9 cellular contexts compared by ENCODE assay signal in genomic region chr10:119105155-119105554, GRCh38. TPM values are rescaled to one million over a fixed set of nuclear protein-coding genes. Genes with fewer than 3 reads are reported as not detected.
DNase-seq lines count a peak whose midpoint lies in the region; ATAC-seq, FAIRE-seq and TF ChIP-seq lines count a peak whose summit lies in the region.
"Had no signal": no experiment of that assay in that cellular context is flagged by ENCODE, and none has a peak within 500 bp of the region (broad histone marks: within the 10 kb centered on the region; RNA-seq: fewer than 3 reads in every experiment).

No MANE protein-coding gene starts in this region.

- 93% methylated on average over 12 of the region's 12 CpGs for WGBS in right cardiac atrium
- whole genome bisulfite sequencing in GM12878 (ENCODE audit: insufficient coverage, insufficient replicate concordance, low lambda C conversion rate, missing lambda C conversion rate) = 81% methylated on average over 9 of the region's 12 CpGs
- WGBS in mesendoderm (ENCODE audit: extremely low coverage, insufficient coverage, low lambda C conversion rate) = no CpG with 5 or more reads among the region's 12 CpGs

- no peak overlapping the region for H3K23ac ChIP-seq in mesendoderm (ENCODE audit: low read length)

- H3K4me1 ChIP-seq in right cardiac atrium (ENCODE audit: control insufficient read depth, insufficient read depth, low read length) (no peaks in the 10 kb centered on the region), GM12878 (ENCODE audit: control insufficient read depth, insufficient read depth, low read length) (peaks cover 5% of the 10 kb centered on the region), mesendoderm (ENCODE audit: control insufficient read depth, low read depth, low read length) (no peaks in the 10 kb centered on the region), vagina (peaks cover 23% of the 10 kb centered on the region)

- TF ChIP-seq EP300 in GM12878 (IDR thresholded peaks at IDR 0.05; ENCODE audit: borderline replicate concordance in 1 of 2, control insufficient read depth in 1 of 2, low read depth in 2 of 2, low read length in 2 of 2) = no peak

- intact Hi-C loops in right cardiac atrium (cut with DNase I) = no loop called here
- intact Hi-C loops in left ventricle myocardium superior (cut with micrococcal nuclease) = no loop called here
- intact Hi-C loops in GM12878 (cut with micrococcal nuclease; ENCODE audit: unreplicated experiment) = no loop called here
- intact Hi-C loops in vagina (cut with DNase I) = no loop called here

- H2BK120ac ChIP-seq in mesendoderm (ENCODE audit: low read depth, low read length) = no peak overlapping the region

- no peak overlapping the region for H3K18ac ChIP-seq in mesendoderm (ENCODE audit: low read length)

- H3K27ac ChIP-seq in right cardiac atrium (ENCODE audit: low read length) (no peak overlapping the region), GM12878 (ENCODE audit: control insufficient read depth, insufficient read depth) (no peak overlapping the region), mesendoderm (ENCODE audit: low read depth, low read length) (no peak overlapping the region), vagina (no peak overlapping the region)

- no peak overlapping the region for H4K5ac ChIP-seq in mesendoderm (ENCODE audit: low read length)

- H3K27me3 ChIP-seq in right cardiac atrium (ENCODE audit: control insufficient read depth, insufficient read depth) (no peaks in the 10 kb centered on the region), GM12878 (replicated peaks in 1 of 2; ENCODE audit: control insufficient read depth in 2 of 2, insufficient read depth in 2 of 2, low read length in 1 of 2) (no peaks in the 10 kb centered on the region), mesendoderm (ENCODE audit: insufficient read depth, low read length, poor library complexity) (no peaks in the 10 kb centered on the region), vagina (no peaks in the 10 kb centered on the region)

- no peak for FAIRE-seq in GM12878 (lab: Jason Lieb, UNC)
- no peak for FAIRE-seq in HTR-8/SVneo (lab: Jason Lieb, UNC)
- FAIRE-seq: G401.6 had no signal

- H3K79me2 ChIP-seq in GM12878 (ENCODE audit: control insufficient read depth, insufficient read depth, low read length) (peaks cover 6% of the 10 kb centered on the region), mesendoderm (ENCODE audit: control insufficient read depth, insufficient read depth, low read length) (peaks cover 9% of the 10 kb centered on the region)

- TF ChIP-seq POLR2A in GM12878 (IDR thresholded peaks at IDR 0.05; ENCODE audit: low read depth, low read length) = no peak
- no peak for TF ChIP-seq POLR2A in vagina (IDR thresholded peaks at IDR 0.05)

- peak overlapping the region; percentile 89 for H3K4me3 ChIP-seq in right cardiac atrium (ENCODE audit: low read length)
- H3K4me3 ChIP-seq in GM12878 = peak overlapping the region; percentile 76
- H3K4me3 ChIP-seq in mesendoderm (ENCODE audit: low read length) = no peak overlapping the region
- H3K4me3 ChIP-seq in vagina = peak overlapping the region; percentile 81 to 87

- no peak overlapping the region for H3K56ac ChIP-seq in mesendoderm (ENCODE audit: low read length)

- in situ Hi-C loops in GM12878 (cut with MboI) = no loop called here

- H2BK5ac ChIP-seq in mesendoderm (ENCODE audit: low read length) = no peak overlapping the region

- H3K36me3 ChIP-seq in GM12878 (ENCODE audit: control insufficient read depth in 2 of 2, insufficient read depth in 2 of 2, low read length in 1 of 2) (no peaks in the 10 kb centered on the region), mesendoderm (ENCODE audit: control insufficient read depth, insufficient read depth, low read length) (no peaks in the 10 kb centered on the region), vagina (peaks cover 0 to 7% of the 10 kb centered on the region in 2 donors)

- RAD21 ChIA-PET in GM12878 (lab: Charles Lee; ENCODE audit: unreplicated experiment) = interaction anchor here (0.7 to 1.9 kb wide), 6 partner anchors 15 to 94 kb away, joined by 3 to 8 read pairs (median 3); no protein-coding TSS in a partner anchor

- H4K8ac ChIP-seq in mesendoderm (ENCODE audit: low read depth, low read length) = no peak overlapping the region

- CTCF ChIA-PET in GM12878 (lab: Yijun Ruan, JAX) = interaction anchor here (1.2 to 1.7 kb wide), 3 partner anchors 10 to 93 kb away, joined by 3 to 7 read pairs (median 6); no protein-coding TSS in a partner anchor

- POLR2A ChIA-PET in GM12878 (lab: Charles Lee) = interaction anchor here (0.6 to 1.2 kb wide), 5 partner anchors 10 to 197 kb away, joined by 3 to 6 read pairs (median 4); no protein-coding TSS in a partner anchor

- TF ChIP-seq RAD21 in GM12878 (IDR thresholded peaks at IDR 0.05; ENCODE audit: insufficient read depth, low read depth, low read length) = no peak

- H2AK5ac ChIP-seq in mesendoderm (ENCODE audit: low read length) = no peak overlapping the region

- H3K9ac ChIP-seq in GM12878 (ENCODE audit: control insufficient read depth, insufficient read depth, low read length) (peak overlapping the region; percentile 78), mesendoderm (ENCODE audit: low read length) (peak overlapping the region; percentile 76)

- H2AFZ ChIP-seq in GM12878 (ENCODE audit: control insufficient read depth, low read depth, low read length) = no peak overlapping the region

- no peak overlapping the region for H3K4ac ChIP-seq in mesendoderm (ENCODE audit: low read depth, low read length)

- no peak overlapping the region for H2BK15ac ChIP-seq in mesendoderm (replicated peaks; ENCODE audit: low read depth)

- no peaks in the 10 kb centered on the region for H4K20me1 ChIP-seq in GM12878 (ENCODE audit: control insufficient read depth, insufficient read depth)

- SMC1A ChIA-PET in GM12878 (lab: Charles Lee; ENCODE audit: uncharacterized antibody, unreplicated experiment) = interaction anchor here (0.7 to 2.5 kb wide), 4 partner anchors 13 to 28 kb away, joined by 3 to 9 read pairs (median 6); no protein-coding TSS in a partner anchor

- no peak for DNase-seq in right cardiac atrium
- DNase-seq in left ventricle myocardium superior = no peak
- no peak for DNase-seq in GM12878 (ENCODE audit: low read depth, low spot score)
- DNase-seq in mesendoderm = no peak
- no peak for DNase-seq in vagina (ENCODE audit: extremely low spot score in 2 of 2)
- DNase-seq in kidney tubule cell (ENCODE audit: low spot score) = no peak
- DNase-seq in COLO829 (ENCODE audit: low spot score) = no peak
- no peak for DNase-seq in HTR-8/SVneo (ENCODE audit: insufficient read length, low spot score)

- ATAC-seq in right cardiac atrium = no peak
- no peak for ATAC-seq in left ventricle myocardium superior
- ATAC-seq in GM12878 = no peak

- H3K79me1 ChIP-seq in mesendoderm (ENCODE audit: low read length) = no peaks in the 10 kb centered on the region

- H3K4me2 ChIP-seq in GM12878 (ENCODE audit: control insufficient read depth, insufficient read depth) (peak overlapping the region; percentile 90), mesendoderm (ENCODE audit: low read length) (no peak overlapping the region)

- TF ChIP-seq CTCF in GM12878 (IDR thresholded peaks at IDR 0.05 in 2 of 3, conservative IDR thresholded peaks at IDR 0.05 in 1 of 3; ENCODE audit: control insufficient read depth in 2 of 3, extremely low read depth in 1 of 3, insufficient read depth in 1 of 3, low read depth in 3 of 3, low read length in 3 of 3) (no peak), vagina (IDR thresholded peaks at IDR 0.05) (no peak)

- H3K9me3 ChIP-seq in right cardiac atrium (ENCODE audit: control insufficient read depth, low read length) (no peaks in the 10 kb centered on the region), GM12878 (replicated peaks; ENCODE audit: control insufficient read depth, insufficient read depth, low read length) (no peaks in the 10 kb centered on the region), vagina (no peaks in the 10 kb centered on the region)

- BruUV-seq in GM12878 (replicated peaks; lab: Mats Ljungman, UMichigan) = TSS peak; percentile 76

RNA-seq across cellular contexts. Expression of gene DENND10, which starts 1.2 kb away (rescaled TPM):
- total RNA-seq in right cardiac atrium (10 to 100 TPM; 19.3 to 27.9 (median 24.9) TPM), left ventricle myocardium superior (19.7 TPM), GM12878 (2014; rRNA removed) (30.0 and 35.7 TPM in 2 replicates), GM12878 (2014; rRNA removed; fragmentation: Illumina TruSeq; extraction: Trizol) (23.8 and 30.8 TPM in 2 replicates), GM12878 (2021) (21.5 and 26.6 TPM in 2 replicates), vagina (42.2 TPM)
- polyA plus RNA-seq in right cardiac atrium (14.1 TPM), GM12878 (2011; rRNA removed) (25.8 and 32.9 TPM in 2 replicates), GM12878 (2014; fragmentation: Illumina TruSeq; extraction: Trizol) (29.7 and 31.9 TPM in 2 replicates), GM12878 (2014; fragmentation: Nextera tagmentation; extraction: Ambion mirVana) (10 to 100 TPM; 23.7 to 39.8 TPM), GM12878 (2014; rRNA removed) (20.9 and 26.6 TPM in 2 replicates), GM12878 (2016; fragmentation: Nextera tagmentation; extraction: Ambion mirVana) (10 to 100 TPM; 25.7 to 28.1 TPM)
- total RNA-seq in GM12878 (2013; cell fraction: nucleolus; rRNA removed) = 21.6 and 24.7 TPM in 2 replicates
- 10.6 TPM for polyA plus RNA-seq in GM12878 (2011; ENCODE audit: low read depth)
- polyA plus RNA-seq in GM12878 (2011; cell fraction: cytosol; rRNA removed) = 17.0 and 18.3 TPM in 2 replicates
- polyA plus RNA-seq in GM12878 (2011; cell fraction: nucleus; rRNA removed) = 12.1 and 14.0 TPM in 2 replicates
- polyA plus RNA-seq in GM12878 (2012) = 17.9 and 18.3 TPM in 2 replicates
- polyA minus RNA-seq in GM12878 (2011; rRNA and poly(A)+ RNA removed) = 15.5 and 18.9 TPM in 2 replicates
- polyA minus RNA-seq in GM12878 (2011; cell fraction: cytosol; rRNA and poly(A)+ RNA removed) = 7.2 and 9.4 TPM in 2 replicates
- polyA minus RNA-seq in GM12878 (2011; cell fraction: nucleus; rRNA and poly(A)+ RNA removed) = 8.3 and 12.6 TPM in 2 replicates
- 59.7 TPM for polyA plus RNA-seq in mesendoderm (2013, experiment 1 of 2)
- 60.9 TPM for polyA plus RNA-seq in mesendoderm (2013, experiment 2 of 2)

RNA-seq across cellular contexts. Expression of gene EIF3A, which starts 24.5 kb away (rescaled TPM):
- total RNA-seq in right cardiac atrium (100 to 1,000 TPM in 1 of 4 donors, 10 to 100 TPM in 3; 76.9 to 101 (median 88.7) TPM), left ventricle myocardium superior (106 TPM), GM12878 (2014; rRNA removed) (82.6 and 86.3 TPM in 2 replicates), GM12878 (2014; rRNA removed; fragmentation: Illumina TruSeq; extraction: Trizol) (159 and 166 TPM in 2 replicates), GM12878 (2021) (138 and 148 TPM in 2 replicates), vagina (100 TPM)
- polyA plus RNA-seq in right cardiac atrium (35.2 TPM), GM12878 (2011; rRNA removed) (47.4 and 49.4 TPM in 2 replicates), GM12878 (2014; fragmentation: Illumina TruSeq; extraction: Trizol) (195 and 219 TPM in 2 replicates), GM12878 (2014; fragmentation: Nextera tagmentation; extraction: Ambion mirVana) (10 to 100 TPM; 42.3 to 46.5 TPM), GM12878 (2014; rRNA removed) (78.1 and 88.9 TPM in 2 replicates), GM12878 (2016; fragmentation: Nextera tagmentation; extraction: Ambion mirVana) (100 to 1,000 TPM; 104 to 108 TPM)
- total RNA-seq in GM12878 (2013; cell fraction: nucleolus; rRNA removed) = 143 and 144 TPM in 2 replicates
- 50.1 TPM for polyA plus RNA-seq in GM12878 (2011; ENCODE audit: low read depth)
- 35.9 and 50.0 TPM in 2 replicates for polyA plus RNA-seq in GM12878 (2011; cell fraction: cytosol; rRNA removed)
- 21.6 and 53.4 TPM in 2 replicates for polyA plus RNA-seq in GM12878 (2011; cell fraction: nucleus; rRNA removed)
- polyA plus RNA-seq in GM12878 (2012) = 79.0 and 84.9 TPM in 2 replicates
- 71.2 and 84.9 TPM in 2 replicates for polyA minus RNA-seq in GM12878 (2011; rRNA and poly(A)+ RNA removed)
- 36.2 and 45.2 TPM in 2 replicates for polyA minus RNA-seq in GM12878 (2011; cell fraction: cytosol; rRNA and poly(A)+ RNA removed)
- 34.9 and 49.1 TPM in 2 replicates for polyA minus RNA-seq in GM12878 (2011; cell fraction: nucleus; rRNA and poly(A)+ RNA removed)
- polyA plus RNA-seq in mesendoderm (2013, experiment 1 of 2) = 166 TPM
- 166 TPM for polyA plus RNA-seq in mesendoderm (2013, experiment 2 of 2)
